ENCODE assay signal across 32 cellular contexts in the genomic region with DNA sequence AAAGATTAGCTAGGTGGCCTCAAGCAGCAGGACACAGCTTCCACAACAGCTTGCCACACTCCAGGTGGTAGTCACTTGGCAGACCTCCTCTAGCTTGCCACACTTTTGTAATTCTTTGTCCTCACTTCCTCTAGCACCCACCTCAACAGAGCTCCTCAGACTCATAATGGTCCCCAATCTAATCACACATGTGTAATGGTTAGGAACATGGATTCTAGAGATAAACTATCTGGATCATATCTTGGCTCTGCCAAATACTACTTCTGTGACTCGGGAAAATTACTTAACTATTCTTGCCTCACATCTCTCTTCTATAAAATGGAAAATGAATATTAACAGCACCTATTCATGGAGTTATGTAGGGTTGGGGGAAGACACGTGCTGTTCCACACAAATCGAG. TPM values are rescaled to one million over a fixed set of nuclear protein-coding genes. Genes with fewer than 3 reads are reported as not detected.
DNase-seq lines count a peak whose midpoint lies in the region; ATAC-seq and TF ChIP-seq lines count a peak whose summit lies in the region.
"Had no signal": no experiment of that assay in that cellular context is flagged by ENCODE, and none has a peak within 500 bp of the region (broad histone marks: within the 10 kb centered on the region; RNA-seq: fewer than 3 reads in every experiment).

No MANE protein-coding gene starts in this region.

- peaks cover 60% of the 10 kb centered on the region for H3K79me2 ChIP-seq in GM23248 (ENCODE audit: insufficient read depth)

- H3K27ac Mint-ChIP-seq in activated T-cell treated with anti-CD3 and anti-CD28 coated beads, Interleukin-2, amount 50 U/mL, for 72 hours, result peak overlapping the region; percentile 79
- peak overlapping the region; percentile 20 for H3K27ac Mint-ChIP-seq in central memory CD8-positive, alpha-beta T cell (ENCODE audit: low read depth)
- no peak overlapping the region for H3K27ac Mint-ChIP-seq in neural crest cell (ENCODE audit: unreplicated experiment)
- H3K27ac Mint-ChIP-seq: HFFc6 had no signal

- no peaks in the 10 kb centered on the region for H3K27me3 ChIP-seq in GM23248 (replicated peaks; ENCODE audit: insufficient read depth)
- H3K27me3 ChIP-seq: BE2C, pancreas, upper lobe of right lung had no signal

- peaks cover 35 to 60% of the 10 kb centered on the region in 2 donors for H3K36me3 Mint-ChIP-seq in activated T-cell treated with anti-CD3 and anti-CD28 coated beads, Interleukin-2, amount 50 U/mL, for 72 hours (ENCODE audit: insufficient read depth in 2 of 2)
- H3K36me3 Mint-ChIP-seq in central memory CD8-positive, alpha-beta T cell (ENCODE audit: insufficient read depth), result peaks cover 84% of the 10 kb centered on the region
- peaks cover 32% of the 10 kb centered on the region for H3K36me3 Mint-ChIP-seq in neural crest cell (ENCODE audit: low read depth)

- TF ChIP-seq CTCF in neural crest cell (conservative IDR thresholded peaks at IDR 0.05), result no peak

- peak overlapping the region in 1 of 2 donors; percentile 48 for H3K4me3 Mint-ChIP-seq in activated T-cell treated with anti-CD3 and anti-CD28 coated beads, Interleukin-2, amount 50 U/mL, for 72 hours
- no peak overlapping the region for H3K4me3 Mint-ChIP-seq in central memory CD8-positive, alpha-beta T cell
- H3K4me3 Mint-ChIP-seq in neural crest cell, result peak overlapping the region; percentile 73
- H3K4me3 Mint-ChIP-seq: HFFc6; T-helper 1 cell treated with Interleukin-12 subunit alpha and Interleukin-12 subunit beta and Interleukin-4 antibody, amounts not matched to agents 30 μg/mL and 1 μg/mL, for 36 hours had no signal

- DNase-seq in activated T-cell treated with anti-CD3 and anti-CD28 coated beads, Interleukin-2, amount 50 U/mL, for 72 hours, result no peak
- DNase-seq in activated T-cell treated with anti-CD3 and anti-CD28 coated beads for 4 hours, result no peak
- DNase-seq in GM23248, result no peak
- DNase-seq in central memory CD8-positive, alpha-beta T cell (ENCODE audit: low spot score in 2 of 2), result no peak
- DNase-seq in neural crest cell (ENCODE audit: low read depth, low spot score), result no peak
- no peak for DNase-seq in NCI-H146 treated with DMSO at 0.1 percent for 48 hours (lab: John Stamatoyannopoulos, UW; ENCODE audit: unreplicated experiment)
- DNase-seq in A172 (ENCODE audit: low spot score), result no peak
- DNase-seq: ACHN; activated CD4-positive, CD25-positive, alpha-beta regulatory T cell treated with anti-CD3 and anti-CD28 coated beads, Interleukin-2, amount 50 U/mL, for 72 hours; activated effector memory CD4-positive, alpha-beta T cell treated with Interleukin-2 at 50 U/mL for 16 hours; amniotic stem cell; BE2C; Calu3; DMS79 treated with DMSO at 0.1 percent for 48 hours; effector CD4-positive, alpha-beta T cell; glutamatergic neuron; HFFc6; Kasumi-1; midbrain; MV-4-11; NCI-H146; pancreas; small intestine; stimulated activated CD4-positive, alpha-beta T cell treated with anti-CD3 and anti-CD28 coated beads, Interleukin-1b, Interleukin-23, amount 100 ng/mL, for 48 hours; stimulated activated CD8-positive, alpha-beta memory T cell treated with anti-CD3 and anti-CD28 coated beads, Interleukin-4, amount 100 ng/mL, for 48 hours; substantia nigra; upper lobe of right lung had no signal

- no peaks in the 10 kb centered on the region for H3F3A ChIP-seq in GM23248 (ENCODE audit: insufficient read depth)

- H3K9me2 ChIP-seq in GM23248 (ENCODE audit: insufficient read depth), result no peaks in the 10 kb centered on the region

- H4K20me1 ChIP-seq in GM23248 (ENCODE audit: insufficient read depth), result no peaks in the 10 kb centered on the region

- no peak overlapping the region for H2AFZ ChIP-seq in GM23248

- peaks cover 52% of the 10 kb centered on the region for H3K4me1 Mint-ChIP-seq in activated T-cell treated with anti-CD3 and anti-CD28 coated beads, Interleukin-2, amount 50 U/mL, for 72 hours (ENCODE audit: low read depth)
- peaks cover 63% of the 10 kb centered on the region for H3K4me1 Mint-ChIP-seq in central memory CD8-positive, alpha-beta T cell
- H3K4me1 Mint-ChIP-seq in neural crest cell, result peaks cover 32% of the 10 kb centered on the region

- H3K9me3 Mint-ChIP-seq in activated T-cell treated with anti-CD3 and anti-CD28 coated beads, Interleukin-2, amount 50 U/mL, for 72 hours, result no peaks in the 10 kb centered on the region
- H3K9me3 Mint-ChIP-seq in central memory CD8-positive, alpha-beta T cell, result no peaks in the 10 kb centered on the region
- no peaks in the 10 kb centered on the region for H3K9me3 Mint-ChIP-seq in neural crest cell
- H3K9me3 Mint-ChIP-seq: HFFc6; T-helper 1 cell treated with Interleukin-12 subunit alpha and Interleukin-12 subunit beta and Interleukin-4 antibody, amounts not matched to agents 30 μg/mL and 1 μg/mL, for 36 hours had no signal

- in situ Hi-C loops in GM23248 (cut with MboI), result no loop called here

- H3K9me3 ChIP-seq in GM23248 (ENCODE audit: low read depth), result no peaks in the 10 kb centered on the region
- H3K9me3 ChIP-seq: BE2C, pancreas, upper lobe of right lung had no signal

- no peaks in the 10 kb centered on the region for H3K27me3 Mint-ChIP-seq in activated T-cell treated with anti-CD3 and anti-CD28 coated beads, Interleukin-2, amount 50 U/mL, for 72 hours (ENCODE audit: low read depth)
- no peaks in the 10 kb centered on the region for H3K27me3 Mint-ChIP-seq in central memory CD8-positive, alpha-beta T cell
- H3K27me3 Mint-ChIP-seq in neural crest cell (ENCODE audit: low read depth), result no peaks in the 10 kb centered on the region

- H3K4me1 ChIP-seq in GM23248 (ENCODE audit: insufficient read depth), result peaks cover 15% of the 10 kb centered on the region
- H3K4me1 ChIP-seq: BE2C had no signal

- no peak overlapping the region for H3K4me3 ChIP-seq in GM23248
- H3K4me3 ChIP-seq: pancreas, SK-N-MC, upper lobe of right lung had no signal

- ATAC-seq in activated T-cell treated with anti-CD3 and anti-CD28 coated beads, Interleukin-2, amount 50 U/mL, for 72 hours (replicated peaks in 1 of 2), result no peak
- ATAC-seq in central memory CD8-positive, alpha-beta T cell (replicated peaks; ENCODE audit: extremely low read depth, poor library complexity, severe bottlenecking), result no peak
- no peak for ATAC-seq in GM18873 (IDR thresholded peaks at IDR 0.05; ENCODE audit: low FRiP score, unreplicated experiment)
- ATAC-seq: pancreas, upper lobe of right lung had no signal

- H3K36me3 ChIP-seq in GM23248 (ENCODE audit: low read depth), result peaks cover 63% of the 10 kb centered on the region

- H3K9ac ChIP-seq in GM23248, result peak overlapping the region; percentile 9; the same call in 1 of the 2 replicates

- H3K27ac ChIP-seq in GM23248, result no peak overlapping the region
- H3K27ac ChIP-seq: pancreas, SK-N-MC, upper lobe of right lung had no signal

- no peak overlapping the region for H3K4me2 ChIP-seq in GM23248 (ENCODE audit: unreplicated experiment)

- WGBS in GM23248 (ENCODE audit: low coverage in 1 of 2, low lambda C conversion rate in 2 of 2, missing lambda C conversion rate in 2 of 2), 2 experiments, result 43 to 59% methylated on average over 3 of the region's 3 CpGs

RNA-seq across cellular contexts. Expression of a gene that starts 3.4 kb away (rescaled TPM):
- 100 to 1,000 TPM; 188 to 228 TPM for total RNA-seq in activated T-cell treated with anti-CD3 and anti-CD28 coated beads, Interleukin-2, amount 50 U/mL, for 72 hours
- 30.6 and 34.2 TPM in 2 replicates for total RNA-seq in GM23248 (2014; rRNA removed; shearing (Covaris generic))
- 40.5 and 41.8 TPM in 2 replicates for polyA plus RNA-seq in GM23248 (2016; fragmentation: Nextera tagmentation; extraction: Ambion mirVana)
- total RNA-seq in neural crest cell, result 248 and 250 TPM in 2 replicates
- total RNA-seq in A172 (2014; rRNA removed; shearing (Covaris generic)), result 33.0 and 38.5 TPM in 2 replicates

RNA-seq across cellular contexts. Expression of a gene that starts 23.2 kb away (rescaled TPM):
- 10 to 100 TPM; 28.0 to 31.4 TPM for total RNA-seq in activated T-cell treated with anti-CD3 and anti-CD28 coated beads, Interleukin-2, amount 50 U/mL, for 72 hours
- total RNA-seq in GM23248 (2014; rRNA removed; shearing (Covaris generic)), result 0.25 and 0.32 TPM in 2 replicates
- polyA plus RNA-seq in GM23248 (2016; fragmentation: Nextera tagmentation; extraction: Ambion mirVana), result 0.06 and 0.19 TPM in 2 replicates
- total RNA-seq in neural crest cell, result 24.2 and 25.6 TPM in 2 replicates
- total RNA-seq in A172 (2014; rRNA removed; shearing (Covaris generic)), result not detected in 2 replicates
- total RNA-seq: NCI-H460 had no signal
- polyA plus RNA-seq: neural cell had no signal

RNA-seq across cellular contexts. Expression of a gene that starts 33.7 kb away (rescaled TPM):
- 10 to 100 TPM; 82.2 to 86.2 TPM for total RNA-seq in activated T-cell treated with anti-CD3 and anti-CD28 coated beads, Interleukin-2, amount 50 U/mL, for 72 hours
- 2.9 and 6.8 TPM in 2 replicates for total RNA-seq in GM23248 (2014; rRNA removed; shearing (Covaris generic))
- 8.0 and 8.6 TPM in 2 replicates for polyA plus RNA-seq in GM23248 (2016; fragmentation: Nextera tagmentation; extraction: Ambion mirVana)
- total RNA-seq in neural crest cell, result 78.8 and 80.9 TPM in 2 replicates
- 48.4 and 56.8 TPM in 2 replicates for total RNA-seq in A172 (2014; rRNA removed; shearing (Covaris generic))

RNA-seq across cellular contexts. Expression of a gene that starts 35.9 kb away (rescaled TPM):
- total RNA-seq in activated T-cell treated with anti-CD3 and anti-CD28 coated beads, Interleukin-2, amount 50 U/mL, for 72 hours, result 10 to 100 TPM; 70.8 to 72.6 TPM
- 110 and 126 TPM in 2 replicates for total RNA-seq in GM23248 (2014; rRNA removed; shearing (Covaris generic))
- 69.3 and 71.1 TPM in 2 replicates for polyA plus RNA-seq in GM23248 (2016; fragmentation: Nextera tagmentation; extraction: Ambion mirVana)
- 89.8 and 91.1 TPM in 2 replicates for total RNA-seq in neural crest cell
- 118 and 119 TPM in 2 replicates for total RNA-seq in A172 (2014; rRNA removed; shearing (Covaris generic))

RNA-seq across cellular contexts. Expression of a gene that starts 36.1 kb away (rescaled TPM):
- 10 to 100 TPM; 23.2 to 29.3 TPM for total RNA-seq in activated T-cell treated with anti-CD3 and anti-CD28 coated beads, Interleukin-2, amount 50 U/mL, for 72 hours
- 43.6 and 46.8 TPM in 2 replicates for total RNA-seq in GM23248 (2014; rRNA removed; shearing (Covaris generic))
- 33.4 and 34.0 TPM in 2 replicates for polyA plus RNA-seq in GM23248 (2016; fragmentation: Nextera tagmentation; extraction: Ambion mirVana)
- 28.8 and 30.6 TPM in 2 replicates for total RNA-seq in neural crest cell
- total RNA-seq in A172 (2014; rRNA removed; shearing (Covaris generic)), result 35.0 and 37.8 TPM in 2 replicates

Comparison
In these comparisons a context has a peak if more than half of its experiments do, and no peak if none do; other contexts are left out.
1. RNA of a gene that starts 23.2 kb away (total RNA-seq): 28.0 to 31.4 TPM in activated T-cell treated with anti-CD3 and anti-CD28 coated beads, Interleukin-2, amount 50 U/mL, for 72 hours and 24.2 to 25.6 TPM in neural crest cell; 0.25 to 0.32 TPM in GM23248 and not detected in A172; every median in the first group is over 10 times any median in the second.